In the genomic region with DNA sequence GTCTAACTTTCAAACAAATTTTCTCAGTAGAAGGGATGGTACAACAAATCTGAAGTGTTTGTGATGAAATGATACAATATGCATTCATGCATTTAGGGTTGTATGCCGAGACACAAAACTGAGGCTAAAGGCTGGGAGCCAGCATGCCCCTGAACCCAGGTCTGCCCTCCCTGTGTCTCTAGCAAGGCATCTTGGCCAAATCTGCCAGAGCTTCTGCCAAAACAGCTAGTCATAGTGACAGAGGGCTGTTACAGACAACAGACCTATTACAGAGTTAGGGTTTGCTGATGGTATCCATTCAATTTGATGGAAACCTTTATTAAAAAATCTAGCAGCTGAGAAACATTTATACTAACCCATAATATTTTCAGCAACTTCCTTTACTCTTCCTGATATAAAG, we compare ENCODE assay signal across 15 cellular contexts. TPM values are rescaled to one million over a fixed set of nuclear protein-coding genes. Genes with fewer than 3 reads are reported as not detected.
"Had no signal": no experiment of that assay in that cellular context is flagged by ENCODE, and none has a peak within 500 bp of the region (broad histone marks: within the 10 kb centered on the region; RNA-seq: fewer than 3 reads in every experiment).

No MANE protein-coding gene starts in this region.

- H3K27me3 ChIP-seq: esophagus muscularis mucosa, left lung had no signal

- H3K9me3 Mint-ChIP-seq: central memory CD8-positive, alpha-beta T cell; effector memory CD8-positive, alpha-beta T cell; naive thymus-derived CD4-positive, alpha-beta T cell had no signal

- H3K27ac Mint-ChIP-seq: effector memory CD8-positive, alpha-beta T cell; naive thymus-derived CD4-positive, alpha-beta T cell had no signal

- DNase-seq: effector memory CD8-positive, alpha-beta T cell; foreskin fibroblast; hippocampal formation; left lung; mesendoderm; naive thymus-derived CD4-positive, alpha-beta T cell; small intestine; stimulated activated CD4-positive, alpha-beta T cell treated with anti-CD3 and anti-CD28 coated beads, Interleukin-12 subunit alpha, Interleukin-12 subunit beta, amount 100 ng/mL, for 4 hours; stimulated activated naive CD4-positive, alpha-beta T cell treated with Interleukin-2 at 50 U/mL for 16 hours; trophoblast cell had no signal

- H3K27me3 Mint-ChIP-seq: effector memory CD8-positive, alpha-beta T cell had no signal

- H3K36me3 Mint-ChIP-seq: naive thymus-derived CD4-positive, alpha-beta T cell had no signal

- ATAC-seq: effector memory CD8-positive, alpha-beta T cell; left lung; naive thymus-derived CD4-positive, alpha-beta T cell had no signal

- H3K4me1 Mint-ChIP-seq: central memory CD8-positive, alpha-beta T cell; naive thymus-derived CD4-positive, alpha-beta T cell had no signal

- H3K4me3 Mint-ChIP-seq: central memory CD8-positive, alpha-beta T cell; effector memory CD8-positive, alpha-beta T cell; naive thymus-derived CD4-positive, alpha-beta T cell had no signal

- H3K27ac ChIP-seq: epithelial cell of prostate, esophagus muscularis mucosa, left lung, neutrophil had no signal

RNA-seq across cellular contexts. Expression of a gene that starts 53.1 kb away (rescaled TPM):
- total RNA-seq: esophagus muscularis mucosa, kidney epithelial cell had no signal
